ENCODE assay signal across 8 cellular contexts in the genomic region with DNA sequence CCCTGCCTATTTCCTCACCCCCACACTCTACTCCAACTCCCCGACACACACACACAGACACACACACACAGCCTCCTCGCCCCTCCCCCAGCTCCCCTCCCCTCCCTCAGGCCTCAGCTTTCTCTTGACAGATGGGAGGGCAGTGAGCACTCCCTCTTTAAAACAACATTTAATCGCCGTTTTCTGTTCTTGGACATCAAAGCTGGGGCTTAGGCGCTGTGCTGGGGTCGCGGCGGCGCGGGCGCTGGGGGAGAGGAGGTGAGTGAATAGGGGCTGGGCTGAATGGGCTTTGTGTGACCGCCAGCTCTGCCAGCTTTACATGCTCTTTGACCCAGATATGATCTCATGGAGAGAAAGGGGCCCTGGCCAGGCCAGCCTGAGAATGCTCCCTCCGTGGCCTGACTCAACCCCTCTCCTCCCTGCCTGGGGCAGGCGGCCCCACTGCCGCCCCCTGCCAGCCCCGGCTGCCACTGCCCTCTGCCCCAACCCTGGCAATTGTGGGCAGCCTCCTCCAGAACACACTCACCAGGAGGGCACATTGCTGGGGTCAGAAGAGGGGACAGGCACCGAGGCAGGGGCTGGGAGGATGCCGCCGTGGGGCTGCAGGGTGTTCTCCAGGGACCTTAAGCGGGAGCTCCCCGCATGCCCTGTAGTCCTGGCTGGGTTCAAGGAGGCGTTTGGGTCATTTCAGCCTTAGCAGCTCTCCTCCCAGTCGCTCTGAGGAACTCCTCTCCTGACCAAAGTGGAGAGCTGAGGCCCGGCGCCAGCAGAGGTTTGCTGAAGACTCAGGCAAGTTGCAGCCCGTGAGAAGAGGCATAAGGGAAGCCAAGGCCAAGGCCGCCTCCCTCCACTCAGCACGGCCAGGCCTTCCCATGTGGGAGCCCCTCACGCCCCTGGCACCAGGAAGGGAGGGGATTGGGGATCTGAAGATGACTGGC. TPM values are rescaled to one million over a fixed set of nuclear protein-coding genes. Genes with fewer than 3 reads are reported as not detected.
A peak's percentile ranks its signal among the peaks of the same experiment; 100 is the strongest.
DNase-seq lines count a peak whose midpoint lies in the region; ATAC-seq and TF ChIP-seq lines count a peak whose summit lies in the region.

No MANE protein-coding gene starts in this region.

- H3K27me3 ChIP-seq in layer of hippocampus (ENCODE audit: control insufficient read depth, insufficient read depth, low read length): no peaks in the 10 kb centered on the region
- no peaks in the 10 kb centered on the region for H3K27me3 ChIP-seq in skeletal muscle satellite cell (ENCODE audit: control insufficient read depth, insufficient read depth, low read length)
- H3K27me3 ChIP-seq in MM.1S (replicated peaks; ENCODE audit: insufficient read depth, low read length): no peaks in the 10 kb centered on the region
- peaks cover 97% of the 10 kb centered on the region for H3K27me3 ChIP-seq in PC-9 (ENCODE audit: insufficient read depth, low read depth)

- no peaks in the 10 kb centered on the region for H3K79me2 ChIP-seq in MM.1S (ENCODE audit: low read length)
- no peaks in the 10 kb centered on the region for H3K79me2 ChIP-seq in PC-9 (ENCODE audit: low read depth)

- H3K9me2 ChIP-seq in MM.1S (replicated peaks; ENCODE audit: insufficient read depth, low read length) (no peaks in the 10 kb centered on the region), PC-9 (ENCODE audit: insufficient read depth) (no peaks in the 10 kb centered on the region)

- peak overlapping the region; percentile 57 for H3K9ac ChIP-seq in skeletal muscle satellite cell (ENCODE audit: low read depth, low read length)
- no peak overlapping the region for H3K9ac ChIP-seq in MM.1S (ENCODE audit: low read length)

- CTCF ChIA-PET in HEK293 (lab: Yijun Ruan, JAX): interaction anchor here (0.5 to 11.7 kb wide), 7 partner anchors 9 to 451 kb away, joined by 3 to 392 read pairs (median 4); no protein-coding TSS in a partner anchor
- CTCF ChIA-PET in PC-9 (lab: Charles Lee): no interaction called here

- H3K27ac ChIP-seq in HEK293 (ENCODE audit: extremely low read depth, low read depth, low read length) (no peak overlapping the region), caudate nucleus (ENCODE audit: low read depth, low read length) (peak overlapping the region; percentile 27), layer of hippocampus (ENCODE audit: low read depth, low read length) (peak overlapping the region; percentile 65), MM.1S (ENCODE audit: low read length) (no peak overlapping the region), PC-9 (no peak overlapping the region)

- POLR2A ChIA-PET in HEK293 (lab: Yijun Ruan, JAX): no interaction called here
- POLR2A ChIA-PET in PC-9 (lab: Charles Lee; ENCODE audit: unreplicated experiment): no interaction called here

- H3K9me3 ChIP-seq in HEK293 (ENCODE audit: control insufficient read depth, insufficient read depth, low read depth, low read length) (no peaks in the 10 kb centered on the region), skeletal muscle satellite cell (replicated peaks; ENCODE audit: low read length) (no peaks in the 10 kb centered on the region), MM.1S (replicated peaks; ENCODE audit: insufficient read depth, low read length) (no peaks in the 10 kb centered on the region), PC-9 (ENCODE audit: insufficient read depth, low read depth) (no peaks in the 10 kb centered on the region)

- no peaks in the 10 kb centered on the region for H3K36me3 ChIP-seq in HEK293 (ENCODE audit: control insufficient read depth in 2 of 2, insufficient read depth in 1 of 2, low read length in 2 of 2)
- H3K36me3 ChIP-seq in skeletal muscle satellite cell (ENCODE audit: insufficient read depth, low read length): peaks cover 15% of the 10 kb centered on the region
- no peaks in the 10 kb centered on the region for H3K36me3 ChIP-seq in MM.1S (replicated peaks; ENCODE audit: insufficient read depth, low read length)
- H3K36me3 ChIP-seq in PC-9 (ENCODE audit: low read depth): no peaks in the 10 kb centered on the region

- H2AFZ ChIP-seq in MM.1S (ENCODE audit: low read length): no peak overlapping the region
- no peak overlapping the region for H2AFZ ChIP-seq in PC-9

- intact Hi-C loops in PC-9 (cut with micrococcal nuclease; ENCODE audit: unreplicated experiment): no loop called here

- TF ChIP-seq CTCF in HEK293 (tag by site-specific recombination; IDR thresholded peaks at IDR 0.05) (no peak), MM.1S (IDR thresholded peaks at IDR 0.05; ENCODE audit: low read length) (no peak), PC-9 (conservative IDR thresholded peaks at IDR 0.05) (no peak)

- H3K4me3 ChIP-seq in HEK293 (ENCODE audit: low read depth, low read length) (no peak overlapping the region), skeletal muscle satellite cell (ENCODE audit: low read length) (no peak overlapping the region), MM.1S (ENCODE audit: low read length) (no peak overlapping the region), PC-9 (no peak overlapping the region)

- ATAC-seq in GM21786 (IDR thresholded peaks at IDR 0.05; ENCODE audit: unreplicated experiment): no peak

- no peaks in the 10 kb centered on the region for H3F3A ChIP-seq in MM.1S (ENCODE audit: insufficient read depth, low read length)
- no peaks in the 10 kb centered on the region for H3F3A ChIP-seq in PC-9 (ENCODE audit: insufficient read depth, low read depth)

- H4K20me1 ChIP-seq in MM.1S (ENCODE audit: insufficient read depth, low read length): no peaks in the 10 kb centered on the region
- no peaks in the 10 kb centered on the region for H4K20me1 ChIP-seq in PC-9 (ENCODE audit: insufficient read depth)

- H3K4me1 ChIP-seq in HEK293 (ENCODE audit: control insufficient read depth, insufficient read depth, low read length) (no peaks in the 10 kb centered on the region), skeletal muscle satellite cell (ENCODE audit: control insufficient read depth, insufficient read depth, low read length) (peaks cover 39% of the 10 kb centered on the region), MM.1S (ENCODE audit: low read length) (no peaks in the 10 kb centered on the region), PC-9 (replicated peaks; ENCODE audit: insufficient read depth) (no peaks in the 10 kb centered on the region)

- no TSS peak for BruUV-seq in PC-9 (replicated peaks; lab: Mats Ljungman, UMichigan)

- DNase-seq in caudate nucleus (lab: John Stamatoyannopoulos, UW) (peak in 26 of 61 donors; percentile 12 to 53 (median 34)), MM.1S (no peak), PC-9 (no peak), D341Med (ENCODE audit: low spot score) (no peak)

- peak overlapping the region; percentile 51 for H3K4me2 ChIP-seq in skeletal muscle satellite cell (ENCODE audit: low read length)
- no peak overlapping the region for H3K4me2 ChIP-seq in MM.1S (ENCODE audit: low read depth, low read length)
- H3K4me2 ChIP-seq in PC-9: no peak overlapping the region

TF ChIP-seq in HEK293, 187 proteins besides CTCF, POLR2A, EP300 and RAD21 (continues in another document):
- TF ChIP-seq OSR2 (tag by site-specific recombination; IDR thresholded peaks at IDR 0.05) (no peak), ZNF76 (tag by site-specific recombination; IDR thresholded peaks at IDR 0.05; ENCODE audit: borderline replicate concordance, low read depth) (no peak), BCL11A (tag by site-specific recombination; IDR thresholded peaks at IDR 0.05; ENCODE audit: low read depth) (no peak), ZNF544 (tag by site-specific recombination; IDR thresholded peaks at IDR 0.05) (no peak), ZSCAN30 (tag by site-specific recombination; IDR thresholded peaks at IDR 0.05) (no peak), REPIN1 (tag by site-specific recombination; IDR thresholded peaks at IDR 0.05; ENCODE audit: low read depth) (no peak), SP7 (tag by site-specific recombination; IDR thresholded peaks at IDR 0.05) (no peak), ZNF211 (tag by site-specific recombination; IDR thresholded peaks at IDR 0.05; ENCODE audit: low read depth) (no peak), KLF9 (tag by site-specific recombination; IDR thresholded peaks at IDR 0.05; ENCODE audit: low read depth) (no peak), ZNF843 (tag by site-specific recombination; IDR thresholded peaks at IDR 0.05) (no peak), ZFHX2 (tag by site-specific recombination; conservative IDR thresholded peaks at IDR 0.05) (peak; percentile 44; the same call in 1 of the 2 replicates), ZNF239 (tag by site-specific recombination; IDR thresholded peaks at IDR 0.05) (no peak), ZNF202 (tag by site-specific recombination; IDR thresholded peaks at IDR 0.05; ENCODE audit: borderline replicate concordance) (no peak), ZBTB17 (tag by site-specific recombination; IDR thresholded peaks at IDR 0.05) (no peak), AEBP2 (tag by site-specific recombination; IDR thresholded peaks at IDR 0.05; ENCODE audit: borderline replicate concordance) (no peak), ZNF350 (tag by site-specific recombination; IDR thresholded peaks at IDR 0.05) (no peak), ZNF501 (tag by site-specific recombination; IDR thresholded peaks at IDR 0.05) (no peak)
- TF ChIP-seq, protein P1, sequence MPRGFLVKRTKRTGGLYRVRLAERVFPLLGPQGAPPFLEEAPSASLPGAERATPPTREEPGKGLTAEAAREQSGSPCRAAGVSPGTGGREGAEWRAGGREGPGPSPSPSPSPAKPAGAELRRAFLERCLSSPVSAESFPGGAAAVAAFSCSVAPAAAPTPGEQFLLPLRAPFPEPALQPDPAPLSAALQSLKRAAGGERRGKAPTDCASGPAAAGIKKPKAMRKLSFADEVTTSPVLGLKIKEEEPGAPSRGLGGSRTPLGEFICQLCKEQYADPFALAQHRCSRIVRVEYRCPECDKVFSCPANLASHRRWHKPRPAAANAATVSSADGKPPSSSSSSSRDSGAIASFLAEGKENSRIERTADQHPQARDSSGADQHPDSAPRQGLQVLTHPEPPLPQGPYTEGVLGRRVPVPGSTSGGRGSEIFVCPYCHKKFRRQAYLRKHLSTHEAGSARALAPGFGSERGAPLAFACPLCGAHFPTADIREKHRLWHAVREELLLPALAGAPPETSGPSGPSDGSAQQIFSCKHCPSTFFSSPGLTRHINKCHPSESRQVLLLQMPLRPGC (tag by site-specific recombination; IDR thresholded peaks at IDR 0.05): no peak

RNA-seq across cellular contexts. Expression of gene NNMT, which starts 38.3 kb away (rescaled TPM):
- total RNA-seq in skeletal muscle satellite cell (2012; rRNA removed): 250 and 318 TPM in 2 replicates
- not detected in 2 replicates for total RNA-seq in PC-9 (2021)

Comparison
In these comparisons a context has a peak if more than half of its experiments do, and no peak if none do; other contexts are left out.
1. H3K27ac ChIP-seq: peak in caudate nucleus (single experiment) and layer of hippocampus (single experiment); none in HEK293 (single experiment), MM.1S (single experiment) and PC-9 (single experiment).